8 cellular contexts compared by ENCODE assay signal in the genomic region with DNA sequence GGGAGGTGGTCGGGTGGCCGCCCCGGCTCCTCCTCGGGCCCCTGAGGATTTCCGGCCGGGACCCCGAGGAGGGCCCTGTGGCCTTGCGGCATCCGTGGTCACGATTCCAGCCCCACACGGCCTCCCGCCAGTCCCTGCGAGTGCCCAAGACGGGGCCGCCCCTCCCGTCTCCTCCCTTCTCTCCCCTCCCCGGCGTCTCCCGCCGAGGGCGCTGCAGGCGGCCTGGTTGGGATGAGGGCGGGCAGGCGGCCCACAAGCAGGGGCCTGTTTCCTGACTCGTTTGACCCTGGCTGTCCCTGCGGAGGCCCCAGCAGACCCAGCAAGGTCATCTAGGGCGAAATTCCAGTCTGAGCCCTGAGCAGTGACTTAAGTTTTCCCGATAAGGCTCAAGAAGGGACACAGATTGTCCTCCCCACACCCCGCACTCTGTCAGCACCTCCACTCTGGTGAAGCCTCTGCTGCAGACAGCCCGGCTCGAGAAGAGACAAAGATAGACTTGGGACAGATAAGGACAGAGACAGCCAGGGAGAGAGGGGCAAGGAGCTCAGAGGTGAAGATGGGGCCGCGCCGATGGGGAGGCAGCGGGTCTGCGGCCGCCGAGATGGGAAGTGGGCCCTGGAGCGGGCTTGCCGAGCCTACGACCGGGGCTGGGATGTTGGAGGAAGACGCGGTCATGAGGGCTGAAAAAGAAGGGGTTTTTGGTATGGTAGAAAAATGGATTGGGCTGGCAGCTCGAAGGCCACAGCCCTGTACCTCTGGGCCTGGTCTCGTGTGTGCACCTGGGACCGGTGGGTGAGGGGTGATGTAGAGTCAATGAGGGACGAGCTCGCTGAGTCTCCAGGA.
A peak's percentile ranks its signal among the peaks of the same experiment; 100 is the strongest.
DNase-seq lines count a peak whose midpoint lies in the region; ATAC-seq and TF ChIP-seq lines count a peak whose summit lies in the region.

No MANE protein-coding gene starts in this region.

- in situ Hi-C loops in SK-MEL-5 (cut with HindIII; ENCODE audit: low pct_unique_long_range_greater_than_20kb, low sequenced_read_pairs), result no loop called here

- DNase-seq in HL-60 (ENCODE audit: low read depth in 1 of 2, low spot score in 1 of 2) (peak; percentile 41 to 75), SK-MEL-5 (ENCODE audit: low read depth, low spot score) (peak; percentile 74), Right ventricle myocardium superior (peak; percentile 92), trophoblast cell (peak; percentile 87 to 89)
- peak; percentile 16 for DNase-seq in activated naive CD8-positive, alpha-beta T cell treated with anti-CD3 and anti-CD28 coated beads, Interleukin-2, amount 50 U/mL, for 16 hours (ENCODE audit: low read depth, low spot score)

- H3K23ac ChIP-seq in trophoblast cell (ENCODE audit: low read length), result no peak overlapping the region

- H3K79me2 ChIP-seq in trophoblast cell (ENCODE audit: control insufficient read depth, insufficient read depth, low read length, poor library complexity), result peaks cover 9% of the 10 kb centered on the region

- peaks cover 38 to 43% of the 10 kb centered on the region in 2 experiments for H3K4me1 ChIP-seq in trophoblast cell (ENCODE audit: control insufficient read depth in 1 of 2, insufficient read depth in 2 of 2, low read length in 2 of 2)

- peak overlapping the region; percentile 56 for H3K4me2 ChIP-seq in trophoblast cell (ENCODE audit: low read length)

- ATAC-seq in GM19328 (IDR thresholded peaks at IDR 0.05; ENCODE audit: unreplicated experiment) (peak; percentile 24), Right ventricle myocardium superior (ENCODE audit: poor library complexity) (peak; percentile 82), GM21526 (IDR thresholded peaks at IDR 0.05; ENCODE audit: low FRiP score, unreplicated experiment) (no peak)

- peak overlapping the region; percentile 92 for H3K18ac ChIP-seq in trophoblast cell (ENCODE audit: low read length)

- TF ChIP-seq CTCF in C4-2B (conservative IDR thresholded peaks at IDR 0.05) (no peak), HL-60 (IDR thresholded peaks at IDR 0.05; ENCODE audit: insufficient read depth, low read length) (no peak)

- H3K4ac ChIP-seq in trophoblast cell (ENCODE audit: low read depth, low read length), result peak overlapping the region; percentile 53

- peak overlapping the region; percentile 75 for H4K8ac ChIP-seq in trophoblast cell (ENCODE audit: low read depth, low read length)

- H3K27me3 ChIP-seq in HL-60 (ENCODE audit: insufficient read depth, poor library complexity, severe bottlenecking), result no peaks in the 10 kb centered on the region
- H3K27me3 ChIP-seq in trophoblast cell (ENCODE audit: insufficient read depth, low read length), result no peaks in the 10 kb centered on the region

- intact Hi-C loops in Right ventricle myocardium superior (cut with DNase I), result loop anchor here (2.0 to 5.0 kb wide), 3 partner anchors 214 to 563 kb away; a partner anchor contains a TSS

- peak overlapping the region; percentile 75 for H2BK5ac ChIP-seq in trophoblast cell (ENCODE audit: low read depth, low read length, poor library complexity)

- peak overlapping the region; percentile 97 for H4K91ac ChIP-seq in trophoblast cell (ENCODE audit: low read depth, low read length)

- WGBS in trophoblast cell (ENCODE audit: extremely low coverage, insufficient coverage, insufficient read length), result no CpG with 5 or more reads among the region's 49 CpGs

- peak overlapping the region; percentile 80 for H2AFZ ChIP-seq in trophoblast cell (ENCODE audit: insufficient read depth, low read length, poor library complexity)

- peak overlapping the region; percentile 72 for H4K12ac ChIP-seq in trophoblast cell (ENCODE audit: low read depth, low read length)

- H3K4me3 ChIP-seq in HL-60 (replicated peaks; ENCODE audit: insufficient read depth, low read length) (peak overlapping the region; percentile 56), trophoblast cell (ENCODE audit: low read depth, low read length) (peak overlapping the region; percentile 65)

- peak overlapping the region; percentile 94 for H3K14ac ChIP-seq in trophoblast cell (ENCODE audit: low read length)

- H3K36me3 ChIP-seq in trophoblast cell (ENCODE audit: control insufficient read depth in 1 of 2, insufficient read depth in 2 of 2, low read length in 2 of 2), result no peaks in the 10 kb centered on the region

- peaks cover 40% of the 10 kb centered on the region for H3K79me1 ChIP-seq in trophoblast cell (ENCODE audit: low read length)

- H3K9ac ChIP-seq in trophoblast cell (ENCODE audit: low read length), result peak overlapping the region; percentile 44

- peak overlapping the region; percentile 82 for H2AK5ac ChIP-seq in trophoblast cell (ENCODE audit: low read length)

- H2BK12ac ChIP-seq in trophoblast cell (ENCODE audit: low read length), result peak overlapping the region; percentile 76

- H3K9me3 ChIP-seq in trophoblast cell (ENCODE audit: insufficient read depth, low read depth, low read length), result no peaks in the 10 kb centered on the region

- H2BK120ac ChIP-seq in trophoblast cell (ENCODE audit: insufficient read depth, low read length, poor library complexity), result peak overlapping the region; percentile 98

- H3K27ac ChIP-seq in C4-2B, result peak overlapping the region; percentile 61; the same call in 1 of the 2 replicates
- peak overlapping the region; percentile 95 for H3K27ac ChIP-seq in HL-60 (replicated peaks)
- peak overlapping the region; percentile 94 for H3K27ac ChIP-seq in trophoblast cell (ENCODE audit: low read depth, low read length)

Comparison
In these comparisons a context has a peak if more than half of its experiments do, and no peak if none do; other contexts are left out.
1. DNase-seq: peak in every context shown above with its lines; median percentile 92 in Right ventricle myocardium superior; 88 in trophoblast cell; 74 in SK-MEL-5; 58 in HL-60; 16 in activated naive CD8-positive, alpha-beta T cell treated with anti-CD3 and anti-CD28 coated beads, Interleukin-2, amount 50 U/mL, for 16 hours.